ENCODE assay signal across 8 cellular contexts in genomic region chr17:65488665-65489064, GRCh38.
"Had no signal": no experiment of that assay in that cellular context is flagged by ENCODE, and none has a peak within 500 bp of the region (broad histone marks: within the 10 kb centered on the region; RNA-seq: fewer than 3 reads in every experiment).

No MANE protein-coding gene starts in this region.

- ATAC-seq: HCT116, K562 had no signal

- H3K9me3 ChIP-seq: HAP-1 had no signal

- H3K4me1 ChIP-seq: HAP-1 had no signal

- H2AFZ ChIP-seq: GM23248 had no signal

- H3K36me3 ChIP-seq: HAP-1 had no signal

- DNase-seq: GM23248, GOT3, IMR-90, KG1 had no signal

- H3K27ac ChIP-seq: GM23248, HL-60 had no signal

- H3K9ac ChIP-seq: GM23248 had no signal

- H3K4me3 ChIP-seq: GM23248, HAP-1, K562 had no signal
